20 cellular contexts compared by ENCODE assay signal in the genomic region with DNA sequence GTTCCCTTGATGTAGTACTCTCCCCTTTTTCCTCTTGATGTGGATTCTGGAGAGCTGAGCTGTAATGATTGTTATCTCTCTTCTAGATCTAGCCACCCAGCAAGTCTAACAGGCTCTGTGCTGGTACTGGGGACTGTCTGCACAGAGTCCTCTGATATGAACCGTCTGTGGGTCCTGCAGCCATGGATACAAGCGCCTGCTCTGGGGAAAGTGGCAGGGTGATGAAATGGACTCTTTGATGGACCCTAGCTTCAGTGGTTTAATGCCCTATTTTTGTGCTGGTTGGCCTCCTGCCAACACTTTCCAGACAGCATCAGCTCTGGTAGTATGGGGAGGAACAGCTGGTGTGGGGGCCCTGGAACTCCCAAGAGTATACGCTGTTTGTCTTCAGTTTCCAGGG.
DNase-seq lines count a peak whose midpoint lies in the region; ATAC-seq and TF ChIP-seq lines count a peak whose summit lies in the region.
"Had no signal": no experiment of that assay in that cellular context is flagged by ENCODE, and none has a peak within 500 bp of the region (broad histone marks: within the 10 kb centered on the region; RNA-seq: fewer than 3 reads in every experiment).

No MANE protein-coding gene starts in this region.

- no peak overlapping the region for H3K4me3 ChIP-seq in PC-3 (ENCODE audit: low read length)
- H3K4me3 ChIP-seq: body of pancreas, GM12878, left ventricle myocardium inferior, ovary, vagina had no signal

- H3K27ac Mint-ChIP-seq in nephron = peak overlapping the region in 2 of 3 experiments; percentile 37 to 75
- H3K27ac Mint-ChIP-seq: activated CD4-positive, alpha-beta memory T cell treated with anti-CD3 and anti-CD28 coated beads for 36 hours; activated naive CD4-positive, alpha-beta T cell treated with anti-CD3 and anti-CD28 coated beads, Interleukin-2, amount 50 U/mL, for 24 hours; CD4-positive, alpha-beta T cell had no signal

- CTCF ChIA-PET in PC-3 (lab: Charles Lee) = no interaction called here

- no peaks in the 10 kb centered on the region for H3K79me2 ChIP-seq in PC-3 (ENCODE audit: low read length)

- ATAC-seq in PC-3 = no peak
- ATAC-seq in GM21390 (IDR thresholded peaks at IDR 0.05; ENCODE audit: unreplicated experiment) = no peak
- no peak for ATAC-seq in GM21786 (IDR thresholded peaks at IDR 0.05; ENCODE audit: unreplicated experiment)
- ATAC-seq: body of pancreas, GM12878 had no signal

- no peaks in the 10 kb centered on the region for H3F3A ChIP-seq in PC-3 (ENCODE audit: low read length, unreplicated experiment)

- BruUV-seq in PC-3 (replicated peaks; lab: Mats Ljungman, UMichigan) = no TSS peak

- peaks cover 21% of the 10 kb centered on the region for H3K4me1 Mint-ChIP-seq in nephron

- no peaks in the 10 kb centered on the region for H3K27me3 ChIP-seq in PC-3 (ENCODE audit: low read length)
- H3K27me3 ChIP-seq: body of pancreas, ovary, vagina had no signal

- DNase-seq in SHP77 (lab: John Stamatoyannopoulos, UW) (peak; percentile 18 to 19), SHP77 treated with DMSO at 0.1 percent for 48 hours (lab: John Stamatoyannopoulos, UW) (no peak), LHCN-M2 (ENCODE audit: low read depth) (peak; percentile 61), PC-3 (peak; percentile 11), HPDE6-E6E7 (ENCODE audit: extremely low spot score) (no peak)
- DNase-seq: ACHN; activated CD4-positive, alpha-beta memory T cell treated with anti-CD3 and anti-CD28 coated beads for 36 hours; activated T-cell treated with anti-CD3 and anti-CD28 coated beads, Interleukin-2, amount 50 U/mL, for 1 hour; body of pancreas; CD4-positive, alpha-beta T cell; left ventricle myocardium inferior; NCI-H226; ovary; SW 1271 had no signal

- no peak overlapping the region for H3K27ac ChIP-seq in PC-3 (ENCODE audit: low read length)
- H3K27ac ChIP-seq: body of pancreas, left ventricle myocardium inferior, ovary, vagina had no signal

- intact Hi-C loops in PC-3 (cut with micrococcal nuclease) = no loop called here

- peaks cover 25% of the 10 kb centered on the region for H3K9me3 Mint-ChIP-seq in nephron

- H2AFZ ChIP-seq in PC-3 (ENCODE audit: low read length) = no peak overlapping the region

- H3K4me3 Mint-ChIP-seq in nephron = no peak overlapping the region
- H3K4me3 Mint-ChIP-seq: activated CD4-positive, alpha-beta memory T cell treated with anti-CD3 and anti-CD28 coated beads for 36 hours; activated naive CD4-positive, alpha-beta T cell treated with anti-CD3 and anti-CD28 coated beads, Interleukin-2, amount 50 U/mL, for 24 hours; CD4-positive, alpha-beta T cell had no signal

- H3K9me2 ChIP-seq in PC-3 (replicated peaks; ENCODE audit: low read length) = no peaks in the 10 kb centered on the region

- no peak overlapping the region for H3K9ac ChIP-seq in PC-3 (ENCODE audit: low read length)

- TF ChIP-seq CTCF in PC-3 (conservative IDR thresholded peaks at IDR 0.05; ENCODE audit: low read depth, low read length) (no peak), nephron (IDR thresholded peaks at IDR 0.05; ENCODE audit: unreplicated experiment in 3 of 3) (no peak)

- H3K9me3 ChIP-seq in PC-3 (ENCODE audit: low read length) = no peaks in the 10 kb centered on the region
- H3K9me3 ChIP-seq: ovary, vagina had no signal

- no peaks in the 10 kb centered on the region for H3K36me3 Mint-ChIP-seq in nephron (ENCODE audit: low read depth)
- H3K36me3 Mint-ChIP-seq: activated CD4-positive, alpha-beta memory T cell treated with anti-CD3 and anti-CD28 coated beads for 36 hours had no signal

- no peaks in the 10 kb centered on the region for H3K27me3 Mint-ChIP-seq in nephron (ENCODE audit: low read depth)
- H3K27me3 Mint-ChIP-seq: activated naive CD4-positive, alpha-beta T cell treated with anti-CD3 and anti-CD28 coated beads, Interleukin-2, amount 50 U/mL, for 24 hours; CD4-positive, alpha-beta T cell had no signal

- POLR2A ChIA-PET in PC-3 (lab: Charles Lee; ENCODE audit: unreplicated experiment) = no interaction called here

- H3K4me2 ChIP-seq in PC-3 (ENCODE audit: low read length) = no peak overlapping the region

- no peaks in the 10 kb centered on the region for H3K36me3 ChIP-seq in PC-3 (ENCODE audit: low read depth, low read length)
- H3K36me3 ChIP-seq: left ventricle myocardium inferior, ovary, vagina had no signal

- H3K4me1 ChIP-seq in PC-3 (ENCODE audit: insufficient read depth, low read length) = no peaks in the 10 kb centered on the region
- H3K4me1 ChIP-seq: body of pancreas, left ventricle myocardium inferior had no signal

- H4K20me1 ChIP-seq in PC-3 (ENCODE audit: low read length) = no peaks in the 10 kb centered on the region

Comparison
In these comparisons a context has a peak if more than half of its experiments do, and no peak if none do; other contexts are left out.
1. DNase-seq: peak in SHP77 (2 of 2), LHCN-M2 (single experiment) and PC-3 (single experiment); none in SHP77 treated with DMSO at 0.1 percent for 48 hours (single experiment) and HPDE6-E6E7 (single experiment).